ENCODE assay signal across 14 cellular contexts in the genomic region with DNA sequence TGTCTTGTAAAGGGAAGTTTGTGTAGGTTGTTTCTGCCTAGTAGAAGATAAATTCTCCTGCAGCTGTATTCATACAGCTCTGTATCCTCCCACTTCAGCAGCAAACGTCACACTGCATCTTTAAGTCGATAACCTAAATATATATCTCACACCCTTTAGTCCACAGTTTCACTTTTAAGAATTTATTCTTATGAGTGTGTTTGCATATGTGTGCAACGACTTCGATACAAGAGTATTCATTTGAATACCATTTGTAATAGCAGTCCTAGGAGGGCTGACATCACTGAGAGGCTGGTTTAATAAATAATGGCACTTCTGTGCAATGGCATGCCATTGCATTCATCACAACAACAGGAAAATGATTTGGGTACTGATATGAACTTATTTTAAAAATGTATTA.
DNase-seq lines count a peak whose midpoint lies in the region; ATAC-seq lines count a peak whose summit lies in the region.
"Had no signal": no experiment of that assay in that cellular context is flagged by ENCODE, and none has a peak within 500 bp of the region (broad histone marks: within the 10 kb centered on the region; RNA-seq: fewer than 3 reads in every experiment).

No MANE protein-coding gene starts in this region.

- no peaks in the 10 kb centered on the region for H3K27me3 ChIP-seq in CD4-positive, alpha-beta memory T cell (ENCODE audit: insufficient read depth, low read length)

- no peaks in the 10 kb centered on the region for H3K4me1 ChIP-seq in CD4-positive, alpha-beta memory T cell (ENCODE audit: insufficient read depth, low read length)

- H3K27me3 Mint-ChIP-seq in CD4-positive, alpha-beta memory T cell: peaks cover 0 to 2% of the 10 kb centered on the region in 2 donors

- no peak overlapping the region for H3K4me3 ChIP-seq in CD4-positive, alpha-beta memory T cell (ENCODE audit: low read length in 2 of 2)

- no peaks in the 10 kb centered on the region for H3K36me3 Mint-ChIP-seq in CD4-positive, alpha-beta memory T cell
- H3K36me3 Mint-ChIP-seq: activated CD4-positive, alpha-beta memory T cell treated with anti-CD3 and anti-CD28 coated beads for 36 hours had no signal

- peaks cover 0 to 7% (median 0%) of the 10 kb centered on the region in 8 donors for H3K9me3 Mint-ChIP-seq in CD4-positive, alpha-beta memory T cell
- H3K9me3 Mint-ChIP-seq: activated CD4-positive, alpha-beta memory T cell treated with anti-CD3 and anti-CD28 coated beads for 36 hours had no signal

- peak; percentile 61 for ATAC-seq in GM18861 (IDR thresholded peaks at IDR 0.05; ENCODE audit: unreplicated experiment)
- ATAC-seq in GM21515 (IDR thresholded peaks at IDR 0.05; ENCODE audit: unreplicated experiment): peak; percentile 38
- peak; percentile 68 for ATAC-seq in HG03135 (IDR thresholded peaks at IDR 0.05; ENCODE audit: unreplicated experiment)

- CTCF ChIA-PET in CD4-positive, alpha-beta memory T cell (lab: Charles Lee; ENCODE audit: partially characterized antibody): no interaction called here

- peaks cover 0 to 7% (median 2%) of the 10 kb centered on the region in 4 donors for H3K4me1 Mint-ChIP-seq in CD4-positive, alpha-beta memory T cell

- DNase-seq in germinal center (ENCODE audit: low spot score) (peak; percentile 66), H4 (ENCODE audit: low spot score) (no peak), T1000 (lab: John Stamatoyannopoulos, UW) (no peak), NCI-H187 (lab: John Stamatoyannopoulos, UW) (no peak)
- no peak for DNase-seq in CD4-positive, alpha-beta memory T cell
- DNase-seq: activated CD4-positive, alpha-beta memory T cell treated with anti-CD3 and anti-CD28 coated beads for 36 hours; anterior cingulate cortex; endodermal cell; Kasumi-1; NCI-H510A treated with DMSO at 0.1 percent for 48 hours; stimulated activated CD4-positive, alpha-beta T cell treated with anti-CD3 and anti-CD28 coated beads, Interleukin-15, amount 100 ng/mL, for 24 hours had no signal

- no peak overlapping the region for H3K27ac Mint-ChIP-seq in CD4-positive, alpha-beta memory T cell
- H3K27ac Mint-ChIP-seq: activated CD4-positive, alpha-beta memory T cell treated with anti-CD3 and anti-CD28 coated beads for 36 hours; endodermal cell had no signal

- no peaks in the 10 kb centered on the region for H3K9me3 ChIP-seq in CD4-positive, alpha-beta memory T cell (ENCODE audit: control insufficient read depth in 1 of 2, low read length in 2 of 2)

- intact Hi-C loops in CD4-positive, alpha-beta memory T cell (cut with micrococcal nuclease): no loop called here

- H3K36me3 ChIP-seq in CD4-positive, alpha-beta memory T cell (ENCODE audit: insufficient read depth, low read length): no peaks in the 10 kb centered on the region

- POLR2A ChIA-PET in CD4-positive, alpha-beta memory T cell (lab: Charles Lee; ENCODE audit: partially characterized antibody): no interaction called here

- H3K4me3 Mint-ChIP-seq in CD4-positive, alpha-beta memory T cell: no peak overlapping the region
- H3K4me3 Mint-ChIP-seq: activated CD4-positive, alpha-beta memory T cell treated with anti-CD3 and anti-CD28 coated beads for 36 hours; endodermal cell had no signal

- no peak overlapping the region for H3K27ac ChIP-seq in CD4-positive, alpha-beta memory T cell (ENCODE audit: low read depth, low read length)
